Comparison of ENCODE assay signal across 8 cellular contexts in the genomic region with DNA sequence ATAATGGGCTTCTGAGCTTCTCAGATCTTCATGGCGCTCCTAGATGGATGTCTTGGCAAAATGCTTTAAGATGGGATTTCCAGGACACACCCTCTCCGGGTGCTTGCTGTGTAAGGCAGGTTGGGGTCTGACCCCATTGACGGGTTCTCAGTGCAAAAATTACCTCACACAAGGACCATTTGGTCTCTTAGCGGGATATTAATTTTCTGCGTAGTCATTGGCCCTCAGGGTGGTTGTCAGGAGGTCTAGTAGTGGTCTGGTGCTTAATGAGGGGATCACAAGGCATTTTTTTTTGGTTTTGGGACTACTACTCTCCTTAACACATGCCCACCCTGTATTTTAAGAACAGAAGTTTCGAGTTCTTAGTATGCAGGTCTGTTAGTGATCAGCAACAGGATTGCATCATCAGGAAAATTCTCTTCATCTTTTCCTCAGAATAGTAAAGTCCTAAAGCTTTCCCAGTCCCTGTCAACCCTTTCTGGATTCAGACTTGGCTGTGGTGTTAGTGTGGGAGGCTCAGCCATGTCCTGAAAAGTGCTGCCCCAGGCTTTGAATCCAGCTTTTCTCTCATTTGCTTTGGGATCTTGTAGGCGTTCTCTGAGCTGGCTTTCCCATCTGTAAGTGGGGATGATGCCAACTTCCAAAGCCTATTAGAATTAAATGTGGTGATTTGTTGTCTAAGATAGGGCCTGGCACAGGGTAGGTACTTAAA. TPM values are rescaled to one million over a fixed set of nuclear protein-coding genes. Genes with fewer than 3 reads are reported as not detected.
DNase-seq lines count a peak whose midpoint lies in the region; ATAC-seq and TF ChIP-seq lines count a peak whose summit lies in the region.

No MANE protein-coding gene starts in this region.

- H3K9me3 ChIP-seq in smooth muscle cell (replicated peaks; ENCODE audit: low read depth) = no peaks in the 10 kb centered on the region

- H3K9ac ChIP-seq in smooth muscle cell (ENCODE audit: low read depth) = peak overlapping the region; percentile 99

- H3K4me1 ChIP-seq in smooth muscle cell (ENCODE audit: low read depth) = peaks cover 40% of the 10 kb centered on the region

- ATAC-seq in esophagus mucosa (no peak), HG02623 (IDR thresholded peaks at IDR 0.05; ENCODE audit: unreplicated experiment) (no peak), GM19035 (IDR thresholded peaks at IDR 0.05; ENCODE audit: unreplicated experiment) (no peak)

- H3K4me3 ChIP-seq in H7 (ENCODE audit: insufficient read depth, low read depth, low read length) (peak overlapping the region; percentile 2), WI38 (ENCODE audit: low read depth, low read length) (peak overlapping the region; percentile 83), smooth muscle cell (peak overlapping the region; percentile 79)

- peaks cover 77% of the 10 kb centered on the region for H3K79me2 ChIP-seq in smooth muscle cell (ENCODE audit: low read depth)

- DNase-seq in H7 (no peak), foreskin melanocyte (peak; percentile 38), smooth muscle cell (lab: John Stamatoyannopoulos, UW; ENCODE audit: unreplicated experiment) (no peak), kidney tubule cell (ENCODE audit: low spot score) (no peak)

- no peak overlapping the region for H2AFZ ChIP-seq in smooth muscle cell (ENCODE audit: low read depth)

- peaks cover 73% of the 10 kb centered on the region for H4K20me1 ChIP-seq in smooth muscle cell (ENCODE audit: low read depth)

- peaks cover 32% of the 10 kb centered on the region for H3F3A ChIP-seq in smooth muscle cell (ENCODE audit: low read depth)

- WGBS in smooth muscle cell (ENCODE audit: low lambda C conversion rate) = 51% methylated on average over 7 of the region's 7 CpGs

- H3K4me2 ChIP-seq in smooth muscle cell = peak overlapping the region; percentile 92

- H3K27me3 ChIP-seq in H7 (ENCODE audit: control insufficient read depth, insufficient read depth, low read length) = no peaks in the 10 kb centered on the region
- H3K27me3 ChIP-seq in smooth muscle cell (ENCODE audit: low read depth) = no peaks in the 10 kb centered on the region

- TF ChIP-seq CTCF in WI38 (IDR thresholded peaks at IDR 0.05; ENCODE audit: low read depth, low read length) (no peak), smooth muscle cell (IDR thresholded peaks at IDR 0.05; ENCODE audit: borderline replicate concordance, insufficient read depth, poor library complexity, severe bottlenecking) (no peak)

- peak overlapping the region; percentile 97 for H3K27ac ChIP-seq in smooth muscle cell (ENCODE audit: low read depth)

- H3K36me3 ChIP-seq in H7 (replicated peaks; ENCODE audit: control insufficient read depth, insufficient read depth, low read length) (peaks cover 1% of the 10 kb centered on the region; the same call in 1 of the 2 replicates), smooth muscle cell (ENCODE audit: low read depth) (no peaks in the 10 kb centered on the region)

RNA-seq across cellular contexts. Expression of a gene that starts 2.8 kb away (rescaled TPM):
- total RNA-seq in H7 (2014; rRNA removed; shearing (Covaris generic)) = 101 and 103 TPM in 2 replicates
- total RNA-seq in smooth muscle cell (93.1 and 97.9 TPM in 2 replicates), esophagus mucosa (45.3 TPM)
- polyA plus RNA-seq in smooth muscle cell = 114 and 119 TPM in 2 replicates

RNA-seq across cellular contexts. Expression of a gene that starts 39.0 kb away (rescaled TPM):
- total RNA-seq in H7 (2014; rRNA removed; shearing (Covaris generic)) = 81.6 and 85.1 TPM in 2 replicates
- total RNA-seq in smooth muscle cell = 37.3 and 37.7 TPM in 2 replicates
- polyA plus RNA-seq in smooth muscle cell = 6.7 and 8.5 TPM in 2 replicates
- 17.6 TPM for total RNA-seq in esophagus mucosa

Comparison
In these comparisons a context has a peak if more than half of its experiments do, and no peak if none do; other contexts are left out.
1. H3K4me3 ChIP-seq: peak in every context shown above with its lines; median percentile 83 in WI38; 79 in smooth muscle cell; 2 in H7.